Comparison of ENCODE assay signal across 8 cellular contexts in genomic region chr6:157764346-157765068, GRCh38. TPM values are rescaled to one million over a fixed set of nuclear protein-coding genes. Genes with fewer than 3 reads are reported as not detected.
DNase-seq lines count a peak whose midpoint lies in the region; ATAC-seq and TF ChIP-seq lines count a peak whose summit lies in the region.

No MANE protein-coding gene starts in this region.

- peak; percentile 59 for ATAC-seq in HG03159 (IDR thresholded peaks at IDR 0.05; ENCODE audit: unreplicated experiment)

- H3K36me3 ChIP-seq in thyroid gland = no peaks in the 10 kb centered on the region

- TF ChIP-seq POLR2A in thyroid gland (IDR thresholded peaks at IDR 0.05) = no peak

- peak; percentile 13 for DNase-seq in DMS153 treated with DMSO at 0.1 percent for 48 hours (lab: John Stamatoyannopoulos, UW; ENCODE audit: unreplicated experiment)
- no peak for DNase-seq in DMS153 (lab: John Stamatoyannopoulos, UW)
- peak; percentile 93 for DNase-seq in SIG-M5 treated with dmso at 0.1 percent for 504 hours (lab: John Stamatoyannopoulos, UW; ENCODE audit: unreplicated experiment)
- peak; percentile 88 for DNase-seq in activated naive CD4-positive, alpha-beta T cell treated with Interleukin-2 at 50 U/mL for 16 hours
- peak; percentile 66 for DNase-seq in globus pallidus (ENCODE audit: low spot score)
- DNase-seq in pons (ENCODE audit: low spot score) = peak; percentile 85
- peak; percentile 37 to 44 for DNase-seq in thyroid gland

- peaks cover 18 to 38% of the 10 kb centered on the region in 2 donors for H3K4me1 ChIP-seq in thyroid gland

- no peaks in the 10 kb centered on the region for H3K9me3 ChIP-seq in thyroid gland

- no peaks in the 10 kb centered on the region for H3K27me3 ChIP-seq in thyroid gland

- H3K27ac ChIP-seq in thyroid gland = peak overlapping the region in 2 of 3 donors; percentile 67 to 72

- H3K4me3 ChIP-seq in thyroid gland (replicated peaks in 1 of 3) = no peak overlapping the region

- intact Hi-C loops in thyroid gland (cut with DNase I) = no loop called here

- WGBS in thyroid gland, 2 donors = 62 to 63% methylated on average over 12 of the region's 12 CpGs

- TF ChIP-seq CTCF in thyroid gland (IDR thresholded peaks at IDR 0.05) = no peak

RNA-seq across cellular contexts. Expression of gene SNX9, which starts 58.5 kb away (rescaled TPM):
- 10 to 100 TPM; 44.6 to 73.1 (median 47.2) TPM for total RNA-seq in thyroid gland
